20 cellular contexts compared by ENCODE assay signal in the genomic region with DNA sequence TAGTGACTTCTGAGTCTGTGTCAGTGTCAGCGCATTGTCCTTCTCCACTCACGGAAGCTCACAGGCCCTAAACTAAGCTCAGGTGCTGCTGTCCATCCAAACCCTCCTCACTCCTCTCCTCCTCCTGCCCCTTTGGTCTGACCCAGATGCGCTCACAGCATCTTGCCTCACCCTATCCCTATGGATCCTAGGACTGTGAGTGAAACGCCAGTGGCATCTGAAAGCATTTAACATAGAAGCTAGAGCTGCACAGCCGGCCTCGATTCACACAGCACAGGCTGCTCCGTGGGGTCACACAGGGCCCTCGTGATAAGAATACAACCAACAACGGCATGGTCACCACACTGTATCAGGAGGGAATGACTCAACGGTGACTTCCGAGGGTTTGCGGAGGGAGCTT.
"Had no signal": no experiment of that assay in that cellular context is flagged by ENCODE, and none has a peak within 500 bp of the region (broad histone marks: within the 10 kb centered on the region; RNA-seq: fewer than 3 reads in every experiment).

No MANE protein-coding gene starts in this region.

- H3K36me3 ChIP-seq: esophagus muscularis mucosa, gastroesophageal sphincter, heart left ventricle, lower lobe of right lung had no signal

- DNase-seq: dermis blood vessel endothelial cell; dorsolateral prefrontal cortex; effector CD4-positive, alpha-beta T cell; effector memory CD4-positive, alpha-beta T cell; foreskin keratinocyte; heart left ventricle; hypothalamus; immature natural killer cell; islet precursor cell; kidney; kidney glomerular epithelial cell; left colon; left ventricle myocardium superior; lower lobe of right lung; mesenchymal stem cell; midbrain had no signal

- H3K4me3 ChIP-seq: coronary artery, dorsolateral prefrontal cortex, esophagus muscularis mucosa, gastroesophageal sphincter, heart left ventricle, hepatocyte, lower lobe of right lung had no signal

- H3K27me3 ChIP-seq: foreskin keratinocyte had no signal

- H3K79me2 ChIP-seq: hepatocyte had no signal

- H3K27ac ChIP-seq: coronary artery, dorsolateral prefrontal cortex, esophagus muscularis mucosa, foreskin keratinocyte, gastroesophageal sphincter, heart left ventricle, hepatocyte, lower lobe of right lung had no signal

- H3K4me2 ChIP-seq: hepatocyte had no signal

- H2AFZ ChIP-seq: hepatocyte had no signal

- H3K9me3 ChIP-seq: esophagus muscularis mucosa, gastroesophageal sphincter, heart left ventricle, lower lobe of right lung had no signal

- H3K4me1 ChIP-seq: esophagus muscularis mucosa, foreskin keratinocyte, gastroesophageal sphincter, heart left ventricle, lower lobe of right lung had no signal
